Comparison of ENCODE assay signal across 15 cellular contexts in the genomic region with DNA sequence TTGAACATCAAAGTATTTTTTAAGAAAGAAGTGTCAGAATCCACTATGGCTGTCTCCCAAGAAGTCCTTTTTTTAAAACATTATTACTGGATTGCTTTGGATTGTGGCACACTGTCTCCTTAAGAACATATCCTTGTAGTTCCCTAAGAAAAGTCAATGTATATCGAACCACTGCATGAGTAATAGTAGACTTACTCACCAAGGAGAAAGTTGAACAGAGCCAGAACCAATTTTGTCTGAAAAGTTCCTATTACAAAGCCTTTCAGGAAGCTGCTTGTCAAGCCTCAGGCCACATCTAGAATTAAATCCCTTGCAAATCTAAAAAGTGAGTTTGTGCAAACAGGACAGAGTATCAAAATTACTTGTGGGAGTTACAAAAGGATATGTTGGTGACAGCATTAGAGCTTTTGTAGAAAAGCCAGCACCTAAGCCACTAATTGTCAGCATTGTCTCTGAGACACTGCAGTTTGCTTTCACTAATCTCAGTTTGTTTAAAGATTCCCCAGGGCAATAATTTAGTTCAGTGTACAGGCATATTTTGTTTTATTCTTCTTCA.
DNase-seq lines count a peak whose midpoint lies in the region; ATAC-seq, FAIRE-seq and TF ChIP-seq lines count a peak whose summit lies in the region.
"Had no signal": no experiment of that assay in that cellular context is flagged by ENCODE, and none has a peak within 500 bp of the region (broad histone marks: within the 10 kb centered on the region; RNA-seq: fewer than 3 reads in every experiment).

No MANE protein-coding gene starts in this region.

- H3K27ac ChIP-seq in keratinocyte (ENCODE audit: control insufficient read depth, insufficient read depth, low read length): peak overlapping the region; percentile 28
- no peak overlapping the region for H3K27ac ChIP-seq in vagina
- H3K27ac ChIP-seq: cardiac muscle cell, stomach had no signal

- CTCF ChIA-PET in MCF 10A (lab: Yijun Ruan, JAX): interaction anchor here (1.0 to 5.3 kb wide), 5 partner anchors 49 to 366 kb away, joined by 3 to 40 read pairs (median 6); no protein-coding TSS in a partner anchor

- H3K79me2 ChIP-seq in keratinocyte (ENCODE audit: control insufficient read depth, insufficient read depth, low read length): no peaks in the 10 kb centered on the region

- no peaks in the 10 kb centered on the region for H3K9me3 ChIP-seq in keratinocyte (ENCODE audit: control insufficient read depth, low read depth, low read length)
- H3K9me3 ChIP-seq in vagina: no peaks in the 10 kb centered on the region
- H3K9me3 ChIP-seq: stomach had no signal

- peaks cover 20% of the 10 kb centered on the region for H3K4me1 ChIP-seq in keratinocyte (ENCODE audit: control insufficient read depth, extremely low read depth, insufficient read depth, low read length)
- peaks cover 30% of the 10 kb centered on the region for H3K4me1 ChIP-seq in vagina

- H3K36me3 Mint-ChIP-seq in MCF 10A (ENCODE audit: insufficient read depth, unreplicated experiment): no peaks in the 10 kb centered on the region
- no peaks in the 10 kb centered on the region for H3K36me3 Mint-ChIP-seq in T-helper 2 cell treated with Interferon-gamma antibody and Interleukin-4, amounts not matched to agents 5 μg/mL and 100 μg/mL, for 36 hours (ENCODE audit: low read depth)

- intact Hi-C loops in MCF 10A (cut with micrococcal nuclease): no loop called here
- intact Hi-C loops in vagina (cut with DNase I): no loop called here

- no peak overlapping the region for H3K9ac ChIP-seq in keratinocyte (ENCODE audit: control insufficient read depth, extremely low read depth, insufficient read depth, low read length)

- FAIRE-seq in keratinocyte (lab: Jason Lieb, UNC): peak; percentile 81

- H3K27me3 Mint-ChIP-seq in MCF 10A (ENCODE audit: insufficient read depth, unreplicated experiment): no peaks in the 10 kb centered on the region
- no peaks in the 10 kb centered on the region for H3K27me3 Mint-ChIP-seq in T-helper 2 cell treated with Interferon-gamma antibody and Interleukin-4, amounts not matched to agents 5 μg/mL and 100 μg/mL, for 36 hours (ENCODE audit: low read depth)
- H3K27me3 Mint-ChIP-seq: progenitor cell of endocrine pancreas had no signal

- H3K4me1 Mint-ChIP-seq in MCF 10A (ENCODE audit: insufficient read depth, unreplicated experiment): peaks cover 20% of the 10 kb centered on the region
- H3K4me1 Mint-ChIP-seq in T-helper 2 cell treated with Interferon-gamma antibody and Interleukin-4, amounts not matched to agents 5 μg/mL and 100 μg/mL, for 36 hours (ENCODE audit: low read depth): no peaks in the 10 kb centered on the region

- no peaks in the 10 kb centered on the region for H4K20me1 ChIP-seq in keratinocyte (ENCODE audit: control insufficient read depth, extremely low read depth, insufficient read depth, low read length)

- POLR2A ChIA-PET in MCF 10A (lab: Yijun Ruan, JAX): interaction anchor here (0.6 to 1.6 kb wide), 2 partner anchors 50 to 938 kb away, joined by 3 read pairs; no protein-coding TSS in a partner anchor

- no peak overlapping the region for H3K27ac Mint-ChIP-seq in MCF 10A (ENCODE audit: low read depth, unreplicated experiment)
- H3K27ac Mint-ChIP-seq in T-helper 2 cell treated with Interferon-gamma antibody and Interleukin-4, amounts not matched to agents 5 μg/mL and 100 μg/mL, for 36 hours: no peak overlapping the region
- H3K27ac Mint-ChIP-seq: activated T-helper 1 cell treated with anti-CD3 and anti-CD28 coated beads, Interleukin-12 subunit alpha, Interleukin-12 subunit beta, Interleukin-2, Interleukin-4 antibody, amounts not matched to agents 30 ng/mL and 10 ng/mL and 1 ng/mL, durations not matched to agents 14 hours and 24 hours and 36 hours; H9; progenitor cell of endocrine pancreas had no signal

- no TSS peak for BruUV-seq in MCF 10A (replicated peaks; lab: Mats Ljungman, UMichigan)

- dilution Hi-C loops in keratinocyte (cut with MboI; ENCODE audit: extremely low pct_ligation_motif_present, low sequenced_read_pairs): no loop called here

- peak overlapping the region; percentile 57 for H3K4me2 ChIP-seq in keratinocyte (ENCODE audit: control insufficient read depth, extremely low read depth, insufficient read depth, low read depth, low read length)

- no peaks in the 10 kb centered on the region for H3K36me3 ChIP-seq in keratinocyte (ENCODE audit: control insufficient read depth in 2 of 2, extremely low read depth in 1 of 2, insufficient read depth in 2 of 2, low read length in 2 of 2)
- no peaks in the 10 kb centered on the region for H3K36me3 ChIP-seq in vagina
- H3K36me3 ChIP-seq: cardiac muscle cell, stomach had no signal

- no peak for ATAC-seq in left lobe of liver

- no peaks in the 10 kb centered on the region for H3K9me1 ChIP-seq in keratinocyte (ENCODE audit: control insufficient read depth, extremely low read depth, insufficient read depth, low read length)

- H3K4me3 ChIP-seq in AG10803 (ENCODE audit: low read length) (no peak overlapping the region), keratinocyte (ENCODE audit: control insufficient read depth in 2 of 3, extremely low read depth in 1 of 3, insufficient read depth in 2 of 3, low read depth in 1 of 3, low read length in 3 of 3) (no peak overlapping the region), vagina (no peak overlapping the region)
- H3K4me3 ChIP-seq: cardiac muscle cell, stomach had no signal

- H2AFZ ChIP-seq in keratinocyte (ENCODE audit: control insufficient read depth, low read length): peak overlapping the region; percentile 39

- no peaks in the 10 kb centered on the region for H3K27me3 ChIP-seq in keratinocyte (ENCODE audit: control insufficient read depth, extremely low read depth, insufficient read depth, low read length)
- H3K27me3 ChIP-seq in vagina: no peaks in the 10 kb centered on the region
- H3K27me3 ChIP-seq: cardiac muscle cell, stomach had no signal

- no peaks in the 10 kb centered on the region for H3K9me3 Mint-ChIP-seq in MCF 10A (ENCODE audit: unreplicated experiment)
- H3K9me3 Mint-ChIP-seq in T-helper 2 cell treated with Interferon-gamma antibody and Interleukin-4, amounts not matched to agents 5 μg/mL and 100 μg/mL, for 36 hours: peaks cover 4% of the 10 kb centered on the region
- H3K9me3 Mint-ChIP-seq: activated T-helper 1 cell treated with anti-CD3 and anti-CD28 coated beads, Interleukin-12 subunit alpha, Interleukin-12 subunit beta, Interleukin-2, Interleukin-4 antibody, amounts not matched to agents 30 ng/mL and 10 ng/mL and 1 ng/mL, durations not matched to agents 14 hours and 24 hours and 36 hours had no signal

- DNase-seq in AG10803 (ENCODE audit: low read depth) (peak; percentile 21), NCI-H146 treated with DMSO at 0.1 percent for 48 hours (lab: John Stamatoyannopoulos, UW; ENCODE audit: unreplicated experiment) (peak; percentile 73), MCF 10A (ENCODE audit: unreplicated experiment) (peak; percentile 7), keratinocyte (ENCODE audit: low read depth, low spot score) (peak; percentile 26), vagina (ENCODE audit: extremely low spot score in 2 of 2) (no peak), left lobe of liver (ENCODE audit: low spot score) (no peak)
- DNase-seq in T-helper 2 cell treated with Interferon-gamma antibody and Interleukin-4, amounts not matched to agents 5 μg/mL and 100 μg/mL, for 36 hours (ENCODE audit: low spot score): no peak
- DNase-seq in activated CD4-positive, CD25-positive, alpha-beta regulatory T cell treated with anti-CD3 and anti-CD28 coated beads, Interleukin-2, amount 50 U/mL, for 72 hours: no peak
- DNase-seq: activated CD4-positive, alpha-beta T cell treated with anti-CD3 and anti-CD28 coated beads, Interleukin-2, amount 50 U/mL, for 1 hour; H9; NCI-H2029; stomach had no signal

- no peak overlapping the region for H3K4me3 Mint-ChIP-seq in MCF 10A (ENCODE audit: unreplicated experiment)
- no peak overlapping the region for H3K4me3 Mint-ChIP-seq in T-helper 2 cell treated with Interferon-gamma antibody and Interleukin-4, amounts not matched to agents 5 μg/mL and 100 μg/mL, for 36 hours
- H3K4me3 Mint-ChIP-seq: activated T-helper 1 cell treated with anti-CD3 and anti-CD28 coated beads, Interleukin-12 subunit alpha, Interleukin-12 subunit beta, Interleukin-2, Interleukin-4 antibody, amounts not matched to agents 30 ng/mL and 10 ng/mL and 1 ng/mL, durations not matched to agents 14 hours and 24 hours and 36 hours; H9 had no signal

- no peak for TF ChIP-seq POLR2A in vagina (IDR thresholded peaks at IDR 0.05)

- TF ChIP-seq CTCF in AG10803 (conservative IDR thresholded peaks at IDR 0.05; ENCODE audit: low read length) (no peak), MCF 10A (IDR thresholded peaks at IDR 0.05; ENCODE audit: unreplicated experiment) (no peak), keratinocyte (optimal IDR thresholded peaks at IDR 0.05 in 1 of 3, IDR thresholded peaks at IDR 0.05 in 1 of 3, conservative IDR thresholded peaks at IDR 0.05 in 1 of 3; ENCODE audit: extremely low read depth in 1 of 3, insufficient read depth in 2 of 3, low read length in 3 of 3) (no peak), vagina (IDR thresholded peaks at IDR 0.05) (no peak)

Comparison
In these comparisons a context has a peak if more than half of its experiments do, and no peak if none do; other contexts are left out.
1. DNase-seq: peak in AG10803 (single experiment), NCI-H146 treated with DMSO at 0.1 percent for 48 hours (single experiment), MCF 10A (single experiment) and keratinocyte (single experiment); none in vagina (0 of 2), T-helper 2 cell treated with Interferon-gamma antibody and Interleukin-4, amounts not matched to agents 5 μg/mL and 100 μg/mL, for 36 hours (single experiment), left lobe of liver (single experiment) and activated CD4-positive, CD25-positive, alpha-beta regulatory T cell treated with anti-CD3 and anti-CD28 coated beads, Interleukin-2, amount 50 U/mL, for 72 hours (single experiment).